In the genomic region with DNA sequence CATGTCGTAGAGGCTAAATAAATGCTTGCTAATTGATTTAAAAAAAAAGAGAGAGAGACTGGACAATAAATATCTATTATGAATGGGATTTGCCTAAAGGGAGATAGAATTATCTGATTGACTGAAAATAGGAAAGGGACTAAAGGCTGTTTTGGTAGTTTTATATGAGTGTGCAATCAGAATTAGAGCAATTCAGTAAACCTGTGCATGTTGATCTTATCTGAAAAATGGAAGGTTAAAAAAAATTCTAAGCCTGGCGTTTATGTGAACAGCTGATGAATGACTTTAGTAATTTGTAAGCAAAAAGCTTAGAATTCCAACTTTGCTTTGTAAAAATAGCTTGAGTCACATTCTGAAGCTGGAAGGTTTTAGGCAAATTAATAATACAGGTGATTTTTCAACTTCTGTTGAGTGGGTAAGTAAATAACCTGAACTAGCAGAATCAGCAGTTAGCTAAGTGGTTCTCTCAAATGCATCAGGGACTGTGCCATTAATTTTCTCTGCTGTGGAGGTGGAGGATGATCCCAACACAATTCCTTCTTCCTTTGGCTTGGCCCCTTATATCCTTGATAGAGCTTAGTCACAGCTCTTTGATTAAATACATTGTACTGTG, we compare ENCODE assay signal across 26 cellular contexts.
"Had no signal": no experiment of that assay in that cellular context is flagged by ENCODE, and none has a peak within 500 bp of the region (broad histone marks: within the 10 kb centered on the region; RNA-seq: fewer than 3 reads in every experiment).

No MANE protein-coding gene starts in this region.

- H3K36me3 Mint-ChIP-seq: activated CD8-positive, alpha-beta memory T cell treated with anti-CD3 and anti-CD28 coated beads, Interleukin-2, amount 10 ng/mL, durations not matched to agents 7 days and 5 days; activated naive CD4-positive, alpha-beta T cell treated with anti-CD3 and anti-CD28 coated beads, Interleukin-2, amount 50 U/mL, for 24 hours; brain; WTC11 had no signal

- H3K27me3 Mint-ChIP-seq: brain had no signal

- H3K9me3 ChIP-seq: ascending aorta had no signal

- H3K4me1 ChIP-seq: ascending aorta had no signal

- H3K36me3 ChIP-seq: ascending aorta had no signal

- H3K4me3 Mint-ChIP-seq: activated CD8-positive, alpha-beta memory T cell treated with anti-CD3 and anti-CD28 coated beads, Interleukin-2, amount 10 ng/mL, durations not matched to agents 7 days and 5 days; activated naive CD4-positive, alpha-beta T cell treated with anti-CD3 and anti-CD28 coated beads, Interleukin-2, amount 50 U/mL, for 24 hours; activated T-cell treated with anti-CD3 and anti-CD28 coated beads, Interleukin-2, amount 50 U/mL, for 24 hours; activated T-helper 1 cell treated with anti-CD3 and anti-CD28 coated beads, Interleukin-12 subunit alpha, Interleukin-12 subunit beta, Interleukin-2, Interleukin-4 antibody, amounts not matched to agents 30 ng/mL and 10 ng/mL and 1 ng/mL, durations not matched to agents 14 hours and 24 hours and 36 hours; brain; central memory CD8-positive, alpha-beta T cell; T-helper 1 cell treated with Interleukin-12 subunit alpha and Interleukin-12 subunit beta and Interleukin-4 antibody, amounts not matched to agents 30 μg/mL and 1 μg/mL, for 36 hours; WTC11 had no signal

- ATAC-seq: activated CD8-positive, alpha-beta memory T cell treated with anti-CD3 and anti-CD28 coated beads, Interleukin-2, amount 10 ng/mL, durations not matched to agents 7 days and 5 days; Panc1; Right ventricle myocardium inferior; WTC11 had no signal

- DNase-seq: activated CD4-positive, alpha-beta T cell treated with anti-CD3 and anti-CD28 coated beads for 48 hours; activated CD4-positive, alpha-beta T cell treated with anti-CD3 and anti-CD28 coated beads, Interleukin-2, amount 50 U/mL, for 4 hours; activated CD4-positive, CD25-positive, alpha-beta regulatory T cell treated with anti-CD3 and anti-CD28 coated beads, Interleukin-2, amount 50 U/mL, for 72 hours; activated CD8-positive, alpha-beta memory T cell treated with anti-CD3 and anti-CD28 coated beads, Interleukin-2, amount 10 ng/mL, durations not matched to agents 7 days and 5 days; activated effector memory CD4-positive, alpha-beta T cell treated with Interleukin-2 at 50 U/mL for 16 hours; activated naive CD4-positive, alpha-beta T cell; activated T-cell treated with anti-CD3 and anti-CD28 coated beads, Interleukin-2, amount 50 U/mL, for 24 hours; amniotic stem cell; Karpas-422; NCI-H1930; NCI-H345; NCI-H524; NK-92 treated with Interleukin-12 subunit alpha and Interleukin-12 subunit beta, amount 100 ng/mL, for 24 hours; OCI-M1; RPMI8226; SW 1271 had no signal

- H3K27ac ChIP-seq: ascending aorta, SK-N-MC had no signal

- H3K9me3 Mint-ChIP-seq: activated T-cell treated with anti-CD3 and anti-CD28 coated beads, Interleukin-2, amount 50 U/mL, for 24 hours; activated T-helper 1 cell treated with anti-CD3 and anti-CD28 coated beads, Interleukin-12 subunit alpha, Interleukin-12 subunit beta, Interleukin-2, Interleukin-4 antibody, amounts not matched to agents 30 ng/mL and 10 ng/mL and 1 ng/mL, durations not matched to agents 14 hours and 24 hours and 36 hours; central memory CD8-positive, alpha-beta T cell; T-helper 1 cell treated with Interleukin-12 subunit alpha and Interleukin-12 subunit beta and Interleukin-4 antibody, amounts not matched to agents 30 μg/mL and 1 μg/mL, for 36 hours; WTC11 had no signal

- H3K4me1 Mint-ChIP-seq: activated naive CD4-positive, alpha-beta T cell treated with anti-CD3 and anti-CD28 coated beads, Interleukin-2, amount 50 U/mL, for 24 hours; brain; central memory CD8-positive, alpha-beta T cell; WTC11 had no signal

- H3K27ac Mint-ChIP-seq: activated CD8-positive, alpha-beta memory T cell treated with anti-CD3 and anti-CD28 coated beads, Interleukin-2, amount 10 ng/mL, durations not matched to agents 7 days and 5 days; activated naive CD4-positive, alpha-beta T cell treated with anti-CD3 and anti-CD28 coated beads, Interleukin-2, amount 50 U/mL, for 24 hours; activated T-cell treated with anti-CD3 and anti-CD28 coated beads, Interleukin-2, amount 50 U/mL, for 24 hours; activated T-helper 1 cell treated with anti-CD3 and anti-CD28 coated beads, Interleukin-12 subunit alpha, Interleukin-12 subunit beta, Interleukin-2, Interleukin-4 antibody, amounts not matched to agents 30 ng/mL and 10 ng/mL and 1 ng/mL, durations not matched to agents 14 hours and 24 hours and 36 hours; brain; T-helper 1 cell treated with Interleukin-12 subunit alpha and Interleukin-12 subunit beta and Interleukin-4 antibody, amounts not matched to agents 30 μg/mL and 1 μg/mL, for 36 hours; WTC11 had no signal

- H3K27me3 ChIP-seq: ascending aorta had no signal

- H3K4me3 ChIP-seq: ascending aorta, SK-N-MC had no signal
